Comparison of ENCODE assay signal across 8 cellular contexts in genomic region chr1:203025721-203026665, GRCh38. TPM values are rescaled to one million over a fixed set of nuclear protein-coding genes. Genes with fewer than 3 reads are reported as not detected.
DNase-seq lines count a peak whose midpoint lies in the region; ATAC-seq and TF ChIP-seq lines count a peak whose summit lies in the region.

PPFIA4 (plus strand) TSS chr1:203026491; CDS start chr1:203039009, 12,518 bp downstream.

- peak; percentile 88 for ATAC-seq in Right ventricle myocardium inferior

- TF ChIP-seq POLR2A in ovary (IDR thresholded peaks at IDR 0.05) (no peak), testis (IDR thresholded peaks at IDR 0.05) (no peak)

- H3K27me3 Mint-ChIP-seq in activated naive CD8-positive, alpha-beta T cell, result peaks cover 3% of the 10 kb centered on the region

- H3K4me3 Mint-ChIP-seq in activated naive CD8-positive, alpha-beta T cell, result peak within 1 kb of the TSS; percentile 79

- no peak for TF ChIP-seq EP300 in ovary (IDR thresholded peaks at IDR 0.05)

- peaks cover 11% of the 10 kb centered on the region for H3K4me1 Mint-ChIP-seq in activated naive CD8-positive, alpha-beta T cell (ENCODE audit: low read depth)

- H3K36me3 Mint-ChIP-seq in activated naive CD8-positive, alpha-beta T cell, result peaks cover 11% of the 10 kb centered on the region

- no peaks in the 10 kb centered on the region for H3K9me3 ChIP-seq in ovary
- no peaks in the 10 kb centered on the region for H3K9me3 ChIP-seq in testis

- H3K4me3 ChIP-seq in ovary (peak within 1 kb of the TSS; percentile 42), testis (peak within 1 kb of the TSS; percentile 56 to 74)

- H3K4me1 ChIP-seq in ovary (ENCODE audit: insufficient read depth) (peaks cover 8% of the 10 kb centered on the region), testis (peaks cover 16% of the 10 kb centered on the region)

- WGBS in ovary, 3 donors, result 8 to 23% (median 15%) methylated on average over 20 to 52 of the region's 52 CpGs
- 10 to 47% methylated on average over 8 to 41 of the region's 52 CpGs for WGBS in testis, 2 donors

- H3K27me3 ChIP-seq in ovary (no peaks in the 10 kb centered on the region), testis (no peaks in the 10 kb centered on the region)

- H3K27ac ChIP-seq in ovary (peak within 1 kb of the TSS in 1 of 2 donors; percentile 69), testis (peak within 1 kb of the TSS; percentile 82)

- DNase-seq in EH (ENCODE audit: low read depth), result peak; percentile 84
- peak; percentile 74 for DNase-seq in HCEC 1CT
- DNase-seq in NCI-H1048 (lab: John Stamatoyannopoulos, UW), result peak; percentile 91
- DNase-seq in SKM-1 treated with dmso at 0.1 percent for 144 hours (lab: John Stamatoyannopoulos, UW; ENCODE audit: unreplicated experiment), result peak; percentile 86
- DNase-seq in Right ventricle myocardium inferior (ENCODE audit: missing footprints), result peak; percentile 93
- peak; percentile 84 to 94 (median 89) for DNase-seq in ovary
- peak; percentile 92 for DNase-seq in testis

- peaks cover 5% of the 10 kb centered on the region for H3K9me3 Mint-ChIP-seq in activated naive CD8-positive, alpha-beta T cell (ENCODE audit: low read depth)

- intact Hi-C loops in Right ventricle myocardium inferior (cut with DNase I), result no loop called here
- intact Hi-C loops in ovary (cut with DNase I), result no loop called here
- intact Hi-C loops in testis (cut with DNase I; ENCODE audit: low total_unique reads), result no loop called here

- peak within 1 kb of the TSS; percentile 90 for H3K27ac Mint-ChIP-seq in activated naive CD8-positive, alpha-beta T cell

- TF ChIP-seq CTCF in ovary (IDR thresholded peaks at IDR 0.05) (no peak), testis (IDR thresholded peaks at IDR 0.05) (no peak)

- H3K36me3 ChIP-seq in ovary (no peaks in the 10 kb centered on the region), testis (ENCODE audit: low read depth, missing control alignments) (no peaks in the 10 kb centered on the region)

RNA-seq across cellular contexts. Expression of gene PPFIA4, which starts in this region (rescaled TPM):
- 22.2 TPM for total RNA-seq in Right ventricle myocardium inferior
- total RNA-seq in ovary, result 1 to 10 TPM; 1.0 to 2.6 (median 1.6) TPM
- polyA plus RNA-seq in ovary, result under 1 TPM; 0.35 to 0.53 TPM
- total RNA-seq in testis, result 10 to 100 TPM; 27.2 to 33.1 TPM
- polyA plus RNA-seq in testis (ENCODE audit: insufficient read depth, low read depth, low replicate concordance), result 6.6 TPM
